ENCODE assay signal across 11 cellular contexts in genomic region chr2:72220170-72220569, GRCh38.
DNase-seq lines count a peak whose midpoint lies in the region; TF ChIP-seq lines count a peak whose summit lies in the region.
"Had no signal": no experiment of that assay in that cellular context is flagged by ENCODE, and none has a peak within 500 bp of the region (broad histone marks: within the 10 kb centered on the region; RNA-seq: fewer than 3 reads in every experiment).

No MANE protein-coding gene starts in this region.

- H3K4me2 ChIP-seq in PC-9: no peak overlapping the region

- no TSS peak for BruUV-seq in PC-9 (replicated peaks; lab: Mats Ljungman, UMichigan)

- H3F3A ChIP-seq in PC-9 (ENCODE audit: insufficient read depth, low read depth): 0 out of 2 replicates have a peak, but pooled peaks cover 3% of the 10 kb centered on the region

- DNase-seq in BJ (ENCODE audit: low read depth): no peak
- DNase-seq in H4 (ENCODE audit: low spot score): peak; percentile 45
- DNase-seq in PC-9: no peak
- DNase-seq in fibroblast of villous mesenchyme (ENCODE audit: low read depth): peak; percentile 46
- DNase-seq in GM19238 (ENCODE audit: insufficient read length, low spot score): no peak
- no peak for DNase-seq in midbrain (lab: John Stamatoyannopoulos, UW)
- DNase-seq in NCI-H526 treated with DMSO at 0.1 percent for 48 hours (lab: John Stamatoyannopoulos, UW): no peak
- no peak for DNase-seq in testis
- DNase-seq: activated naive CD4-positive, alpha-beta T cell; T-helper 2 cell had no signal

- CTCF ChIA-PET in BJ (lab: Yijun Ruan, JAX): interaction anchor here (1.2 to 1.8 kb wide), 2 partner anchors 20 to 22 kb away, joined by 3 to 4 read pairs; no protein-coding TSS in a partner anchor
- CTCF ChIA-PET in PC-9 (lab: Charles Lee): interaction anchor here (0.6 kb wide), 1 partner anchor 11 kb away, joined by 3 read pairs; no protein-coding TSS in a partner anchor

- no peak overlapping the region for H2AFZ ChIP-seq in PC-9

- TF ChIP-seq CTCF in BJ (IDR thresholded peaks at IDR 0.05; ENCODE audit: insufficient read depth, low read depth, low read length) (0 out of 2 replicates have a peak, but pooled peaks have one; percentile 19), PC-9 (conservative IDR thresholded peaks at IDR 0.05) (peak; percentile 33; the same call in 1 of the 2 replicates), fibroblast of villous mesenchyme (IDR thresholded peaks at IDR 0.05; ENCODE audit: insufficient read depth, low read depth, low read length) (peak; percentile 44), testis (IDR thresholded peaks at IDR 0.05) (no peak)

- H3K9me3 ChIP-seq in PC-9 (ENCODE audit: insufficient read depth, low read depth) (no peaks in the 10 kb centered on the region), testis (no peaks in the 10 kb centered on the region)
- H3K9me3 ChIP-seq: HAP-1 had no signal

- H3K79me2 ChIP-seq in PC-9 (ENCODE audit: low read depth): no peaks in the 10 kb centered on the region

- WGBS in testis, 2 donors: 59 to 65% methylated on average over 2 of the region's 2 CpGs

- H3K9me2 ChIP-seq in PC-9 (ENCODE audit: insufficient read depth): no peaks in the 10 kb centered on the region

- no peak for TF ChIP-seq POLR2A in testis (IDR thresholded peaks at IDR 0.05)

- peaks cover 24% of the 10 kb centered on the region for H3K4me1 ChIP-seq in PC-9 (replicated peaks; ENCODE audit: insufficient read depth)
- no peaks in the 10 kb centered on the region for H3K4me1 ChIP-seq in testis
- H3K4me1 ChIP-seq: HAP-1 had no signal

- H3K27me3 ChIP-seq in BJ (ENCODE audit: control insufficient read depth, insufficient read depth, low read length) (no peaks in the 10 kb centered on the region; the same call in 1 of the 2 replicates), PC-9 (ENCODE audit: insufficient read depth, low read depth) (no peaks in the 10 kb centered on the region), testis (no peaks in the 10 kb centered on the region)

- H3K4me3 ChIP-seq in BJ (ENCODE audit: low read depth, low read length) (no peak overlapping the region), PC-9 (no peak overlapping the region), fibroblast of villous mesenchyme (ENCODE audit: low read depth, low read length) (no peak overlapping the region), testis (no peak overlapping the region)
- H3K4me3 ChIP-seq: HAP-1 had no signal

- POLR2A ChIA-PET in BJ (lab: Charles Lee) (no interaction called here), PC-9 (lab: Charles Lee; ENCODE audit: unreplicated experiment) (no interaction called here)

- no peak overlapping the region for H3K27ac ChIP-seq in PC-9
- no peak overlapping the region for H3K27ac ChIP-seq in testis

- intact Hi-C loops in PC-9 (cut with micrococcal nuclease; ENCODE audit: unreplicated experiment) (no loop called here), testis (cut with DNase I; ENCODE audit: low total_unique reads) (no loop called here)

- H3K36me3 ChIP-seq in BJ (ENCODE audit: control insufficient read depth, insufficient read depth, low read length) (no peaks in the 10 kb centered on the region), PC-9 (ENCODE audit: low read depth) (no peaks in the 10 kb centered on the region), testis (ENCODE audit: low read depth, missing control alignments) (no peaks in the 10 kb centered on the region)
- H3K36me3 ChIP-seq: HAP-1 had no signal

- no peaks in the 10 kb centered on the region for H4K20me1 ChIP-seq in PC-9 (ENCODE audit: insufficient read depth)

Comparison
In these comparisons a context has a peak if more than half of its experiments do, and no peak if none do; other contexts are left out.
1. DNase-seq: peak in H4 (single experiment) and fibroblast of villous mesenchyme (single experiment); none in BJ (single experiment), PC-9 (0 of 2), GM19238 (single experiment), midbrain (single experiment), NCI-H526 treated with DMSO at 0.1 percent for 48 hours (single experiment) and testis (single experiment).
2. CTCF ChIP-seq: peak in BJ (single experiment), PC-9 (single experiment) and fibroblast of villous mesenchyme (single experiment); none in testis (0 of 3).